ENCODE assay signal across 14 cellular contexts in the genomic region with DNA sequence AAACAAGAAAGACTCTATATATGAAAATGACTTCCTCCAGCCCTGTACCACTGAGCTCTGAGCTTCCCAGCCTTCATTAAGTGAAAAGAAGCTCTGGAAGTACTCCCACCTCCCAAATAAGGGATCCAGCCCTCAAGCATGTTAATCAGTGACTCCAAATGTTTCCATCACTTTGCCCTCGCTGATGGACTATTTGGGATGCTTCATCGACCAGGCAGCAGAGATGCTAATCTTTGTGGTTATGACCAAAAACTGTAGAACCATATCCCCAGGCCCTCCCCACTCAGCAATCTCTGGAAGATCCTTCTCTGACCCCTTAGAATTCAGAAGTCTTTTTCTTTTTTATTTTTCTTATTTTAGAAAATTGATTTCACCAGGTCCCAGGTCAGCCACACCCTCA. TPM values are rescaled to one million over a fixed set of nuclear protein-coding genes. Genes with fewer than 3 reads are reported as not detected.
DNase-seq lines count a peak whose midpoint lies in the region; ATAC-seq and TF ChIP-seq lines count a peak whose summit lies in the region.
"Had no signal": no experiment of that assay in that cellular context is flagged by ENCODE, and none has a peak within 500 bp of the region (broad histone marks: within the 10 kb centered on the region; RNA-seq: fewer than 3 reads in every experiment).

No MANE protein-coding gene starts in this region.

- peak overlapping the region in 9 of 10 donors; percentile 76 to 94 (median 86) for H3K27ac ChIP-seq in heart right ventricle
- peak overlapping the region in 3 of 4 donors; percentile 85 to 88 (median 87) for H3K27ac ChIP-seq in gastroesophageal sphincter
- peak overlapping the region; percentile 91 for H3K27ac ChIP-seq in vagina
- H3K27ac ChIP-seq in trophoblast cell (ENCODE audit: low read depth, low read length), result no peak overlapping the region

- H3K27me3 ChIP-seq in heart right ventricle (no peaks in the 10 kb centered on the region), gastroesophageal sphincter (no peaks in the 10 kb centered on the region), vagina (no peaks in the 10 kb centered on the region), trophoblast cell (ENCODE audit: insufficient read depth, low read length) (no peaks in the 10 kb centered on the region)

- H3K23ac ChIP-seq in trophoblast cell (ENCODE audit: low read length), result no peak overlapping the region

- no peak overlapping the region for H2AK5ac ChIP-seq in trophoblast cell (ENCODE audit: low read length)

- 85 to 93% methylated on average over 2 of the region's 2 CpGs for WGBS in heart right ventricle, 2 donors
- WGBS in gastroesophageal sphincter (ENCODE audit: low coverage in 1 of 2), 2 donors, result 58% methylated on average over 2 of the region's 2 CpGs; no CpG with 5 or more reads in 1 of the 2 donors
- WGBS in trophoblast cell (ENCODE audit: extremely low coverage, insufficient coverage, insufficient read length), result no CpG with 5 or more reads among the region's 2 CpGs

- H3K36me3 ChIP-seq in heart right ventricle, result no peaks in the 10 kb centered on the region
- no peaks in the 10 kb centered on the region for H3K36me3 ChIP-seq in gastroesophageal sphincter
- H3K36me3 ChIP-seq in vagina, result no peaks in the 10 kb centered on the region
- no peaks in the 10 kb centered on the region for H3K36me3 ChIP-seq in trophoblast cell (ENCODE audit: control insufficient read depth in 1 of 2, insufficient read depth in 2 of 2, low read length in 2 of 2)

- DNase-seq in heart right ventricle (no peak), left ventricle myocardium superior (no peak), renal cortical epithelial cell (ENCODE audit: low read depth) (peak; percentile 34), vagina (ENCODE audit: extremely low spot score in 2 of 2) (no peak), iPS-NIHi11 (ENCODE audit: low spot score) (no peak), trophoblast cell (no peak), NCI-H2196 (lab: John Stamatoyannopoulos, UW; ENCODE audit: unreplicated experiment) (no peak)
- DNase-seq: activated CD8-positive, alpha-beta T cell treated with anti-CD3 and anti-CD28 coated beads for 36 hours; CD4-positive, alpha-beta memory T cell; posterior cingulate gyrus; SW 1271 had no signal

- H3K79me1 ChIP-seq in trophoblast cell (ENCODE audit: low read length), result peaks cover 12% of the 10 kb centered on the region

- H2BK120ac ChIP-seq in trophoblast cell (ENCODE audit: insufficient read depth, low read length, poor library complexity), result no peak overlapping the region

- intact Hi-C loops in heart right ventricle (cut with DNase I), result loop anchor here in 2 of 10 donors (2.0 to 5.0 kb wide), 2 partner anchors 141 to 143 kb away; no protein-coding TSS in a partner anchor
- intact Hi-C loops in left ventricle myocardium superior (cut with micrococcal nuclease), result loop anchor here (5.0 kb wide), 1 partner anchor 108 kb away; no protein-coding TSS in a partner anchor
- intact Hi-C loops in vagina (cut with DNase I), result loop anchor here (10.0 kb wide), 1 partner anchor 145 kb away; no protein-coding TSS in a partner anchor

- peaks cover 12% of the 10 kb centered on the region for H3K79me2 ChIP-seq in trophoblast cell (ENCODE audit: control insufficient read depth, insufficient read depth, low read length, poor library complexity)

- ATAC-seq in heart right ventricle (no peak), left ventricle myocardium superior (no peak), gastroesophageal sphincter (no peak)
- ATAC-seq: activated CD8-positive, alpha-beta T cell treated with anti-CD3 and anti-CD28 coated beads for 36 hours; activated T-helper 17 cell treated with anti-CD3 and anti-CD28 coated beads, Interleukin-2, amount 50 U/mL, for 72 hours; Panc1 had no signal

- H2BK12ac ChIP-seq in trophoblast cell (ENCODE audit: low read length), result no peak overlapping the region

- TF ChIP-seq POLR2A in gastroesophageal sphincter (IDR thresholded peaks at IDR 0.05) (no peak), vagina (IDR thresholded peaks at IDR 0.05) (no peak)

- H4K8ac ChIP-seq in trophoblast cell (ENCODE audit: low read depth, low read length), result no peak overlapping the region

- H3K9me3 ChIP-seq in heart right ventricle (no peaks in the 10 kb centered on the region), gastroesophageal sphincter (no peaks in the 10 kb centered on the region), vagina (no peaks in the 10 kb centered on the region), trophoblast cell (ENCODE audit: insufficient read depth, low read depth, low read length) (peaks cover 2% of the 10 kb centered on the region)

- H3K4ac ChIP-seq in trophoblast cell (ENCODE audit: low read depth, low read length), result no peak overlapping the region

- H3K9ac ChIP-seq in trophoblast cell (ENCODE audit: low read length), result no peak overlapping the region

- no peak overlapping the region for H4K12ac ChIP-seq in trophoblast cell (ENCODE audit: low read depth, low read length)

- H3K4me3 ChIP-seq in heart right ventricle (no peak overlapping the region), gastroesophageal sphincter (no peak overlapping the region), vagina (no peak overlapping the region), trophoblast cell (ENCODE audit: low read depth, low read length) (no peak overlapping the region)

- no peak overlapping the region for H3K14ac ChIP-seq in trophoblast cell (ENCODE audit: low read length)

- no peak overlapping the region for H3K4me2 ChIP-seq in trophoblast cell (ENCODE audit: low read length)

- H4K91ac ChIP-seq in trophoblast cell (ENCODE audit: low read depth, low read length), result no peak overlapping the region

- no peak overlapping the region for H2BK5ac ChIP-seq in trophoblast cell (ENCODE audit: low read depth, low read length, poor library complexity)

- no peak for TF ChIP-seq CTCF in heart right ventricle (IDR thresholded peaks at IDR 0.05)
- no peak for TF ChIP-seq CTCF in gastroesophageal sphincter (IDR thresholded peaks at IDR 0.05)
- no peak for TF ChIP-seq CTCF in vagina (IDR thresholded peaks at IDR 0.05)

- TF ChIP-seq EP300 in gastroesophageal sphincter (IDR thresholded peaks at IDR 0.05), result no peak

- H3K18ac ChIP-seq in trophoblast cell (ENCODE audit: low read length), result no peak overlapping the region

- H2AFZ ChIP-seq in trophoblast cell (ENCODE audit: insufficient read depth, low read length, poor library complexity), result no peak overlapping the region

- peaks cover 13 to 57% (median 42%) of the 10 kb centered on the region in 9 donors for H3K4me1 ChIP-seq in heart right ventricle
- peaks cover 6 to 64% (median 8%) of the 10 kb centered on the region in 3 donors for H3K4me1 ChIP-seq in gastroesophageal sphincter
- H3K4me1 ChIP-seq in vagina, result peaks cover 46% of the 10 kb centered on the region
- H3K4me1 ChIP-seq in trophoblast cell (ENCODE audit: control insufficient read depth in 1 of 2, insufficient read depth in 2 of 2, low read length in 2 of 2), result peaks cover 24 to 29% of the 10 kb centered on the region in 2 experiments

RNA-seq across cellular contexts. Expression of gene CTDSPL, which starts 2.3 kb away (rescaled TPM):
- total RNA-seq in heart right ventricle (10 to 100 TPM; 27.8 to 51.5 (median 42.0) TPM), left ventricle myocardium superior (53.8 TPM), gastroesophageal sphincter (10 to 100 TPM; 33.4 to 72.6 (median 54.0) TPM), renal cortical epithelial cell (29.2 and 43.4 TPM in 2 replicates), vagina (28.0 TPM)
- polyA plus RNA-seq in heart right ventricle, result 10 to 100 TPM in 1 of 2 donors, 1 to 10 TPM in 1; 5.4 to 11.3 TPM
- 13.2 and 13.3 TPM in 2 replicates for polyA plus RNA-seq in trophoblast cell (2013)
